In the genomic region with DNA sequence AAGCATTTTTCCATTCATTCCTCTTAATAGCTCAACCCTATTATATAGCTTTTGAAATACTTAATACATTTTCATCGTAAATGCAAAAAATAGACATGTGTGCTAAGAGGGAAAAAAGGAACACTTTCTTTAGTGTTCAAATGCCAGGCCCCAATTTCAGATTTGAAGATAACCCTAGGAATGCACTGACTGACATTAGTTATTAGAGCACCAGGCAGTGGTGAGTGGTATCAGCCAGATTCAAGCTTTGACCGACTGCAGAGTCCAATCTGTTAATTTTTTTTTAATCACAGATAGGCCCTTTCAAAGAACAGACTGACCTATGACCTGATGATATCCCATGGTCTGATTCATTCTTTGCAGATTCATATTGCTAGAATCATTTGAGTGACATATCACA, we compare ENCODE assay signal across 32 cellular contexts.
"Had no signal": no experiment of that assay in that cellular context is flagged by ENCODE, and none has a peak within 500 bp of the region (broad histone marks: within the 10 kb centered on the region; RNA-seq: fewer than 3 reads in every experiment).

No MANE protein-coding gene starts in this region.

- H3K4me3 ChIP-seq: adrenal gland, ascending aorta, body of pancreas, breast epithelium, cardiac muscle cell had no signal

- H3K27ac ChIP-seq: adrenal gland, ascending aorta, body of pancreas, brain microvascular endothelial cell, breast epithelium, cardiac muscle cell had no signal

- H3K9me3 ChIP-seq: adrenal gland, ascending aorta, body of pancreas, breast epithelium had no signal

- ATAC-seq: activated naive CD4-positive, alpha-beta T cell treated with anti-CD3 and anti-CD28 coated beads, Interleukin-2, amount 50 U/mL, for 72 hours; activated naive CD8-positive, alpha-beta T cell treated with anti-CD3 and anti-CD28 coated beads, Interleukin-2, amount 50 U/mL, for 24 hours; activated T-cell treated with anti-CD3 and anti-CD28 coated beads, Interleukin-2, amount 50 U/mL, for 4 hours; activated T-cell treated with anti-CD3 and anti-CD28 coated beads, Interleukin-2, amount 50 U/mL, for 72 hours; activated T-helper 17 cell treated with anti-CD3 and anti-CD28 coated beads, Interleukin-2, amount 50 U/mL, for 72 hours; body of pancreas had no signal

- H3K4me1 ChIP-seq: adrenal gland, ascending aorta, body of pancreas, breast epithelium had no signal

- H3K27me3 ChIP-seq: adrenal gland, ascending aorta, body of pancreas, brain microvascular endothelial cell, breast epithelium, cardiac muscle cell had no signal

- DNase-seq: activated effector memory CD4-positive, alpha-beta T cell treated with anti-CD3 and anti-CD28 coated beads, Interleukin-2, amount 50 U/mL, for 16 hours; activated effector memory CD4-positive, alpha-beta T cell treated with Interleukin-2 at 50 U/mL for 16 hours; activated gamma-delta T cell; activated gamma-delta T cell treated with Interleukin-2 at 50 U/mL for 16 hours; activated naive CD4-positive, alpha-beta T cell; activated naive CD4-positive, alpha-beta T cell treated with anti-CD3 and anti-CD28 coated beads for 36 hours; activated naive CD4-positive, alpha-beta T cell treated with anti-CD3 and anti-CD28 coated beads, Interleukin-2, amount 10 ng/mL, durations not matched to agents 7 days and 5 days; activated naive CD4-positive, alpha-beta T cell treated with anti-CD3 and anti-CD28 coated beads, Interleukin-2, amount 50 U/mL, for 16 hours; activated naive CD4-positive, alpha-beta T cell treated with Interleukin-2 at 50 U/mL for 16 hours; activated naive CD8-positive, alpha-beta T cell treated with anti-CD3 and anti-CD28 coated beads for 36 hours; activated naive CD8-positive, alpha-beta T cell treated with anti-CD3 and anti-CD28 coated beads, Interleukin-2, amount 10 ng/mL, durations not matched to agents 7 days and 5 days; activated naive CD8-positive, alpha-beta T cell treated with anti-CD3 and anti-CD28 coated beads, Interleukin-2, amount 50 U/mL, for 24 hours; activated T-cell treated with anti-CD3 and anti-CD28 coated beads, Interleukin-2, amount 50 U/mL, for 1 hour; activated T-cell treated with anti-CD3 and anti-CD28 coated beads, Interleukin-2, amount 50 U/mL, for 24 hours; activated T-cell treated with anti-CD3 and anti-CD28 coated beads, Interleukin-2, amount 50 U/mL, for 4 hours; activated T-cell treated with anti-CD3 and anti-CD28 coated beads, Interleukin-2, amount 50 U/mL, for 48 hours; activated T-cell treated with anti-CD3 and anti-CD28 coated beads, Interleukin-2, amount 50 U/mL, for 72 hours; adrenal gland; amniotic stem cell; amygdala; anterior cingulate cortex; aorta; body of pancreas; brain microvascular endothelial cell; caudate nucleus; central memory CD4-positive, alpha-beta T cell; cerebellar nuclear complex had no signal

- H3K36me3 ChIP-seq: adrenal gland, ascending aorta, brain microvascular endothelial cell, breast epithelium, cardiac muscle cell had no signal
